ENCODE assay signal across 12 cellular contexts in genomic region chr6:149169761-149170359, GRCh38.
DNase-seq lines count a peak whose midpoint lies in the region; ATAC-seq and TF ChIP-seq lines count a peak whose summit lies in the region.
"Had no signal": no experiment of that assay in that cellular context is flagged by ENCODE, and none has a peak within 500 bp of the region (broad histone marks: within the 10 kb centered on the region; RNA-seq: fewer than 3 reads in every experiment).

No MANE protein-coding gene starts in this region.

- CTCF ChIA-PET in activated CD4-positive, alpha-beta T cell treated with anti-CD3 and anti-CD28 coated beads, Interleukin-2, amount 10 ng/mL, durations not matched to agents 7 days and 5 days (lab: Charles Lee) = interaction anchor here (0.5 to 1.3 kb wide), 6 partner anchors 12 to 452 kb away, joined by 3 to 5 read pairs (median 4); no protein-coding TSS in a partner anchor

- H3K4me2 ChIP-seq in GM23248 (ENCODE audit: unreplicated experiment) (no peak overlapping the region), fibroblast of lung (ENCODE audit: extremely low read depth, insufficient read depth, low read length) (no peak overlapping the region)

- 53 to 67% methylated on average over 6 of the region's 6 CpGs for WGBS in GM23248 (ENCODE audit: low coverage in 1 of 2, low lambda C conversion rate in 2 of 2, missing lambda C conversion rate in 2 of 2), 2 experiments

- H3K4me3 ChIP-seq in GM23248 = no peak overlapping the region
- no peak overlapping the region for H3K4me3 ChIP-seq in RWPE2 (ENCODE audit: severe bottlenecking)
- no peak overlapping the region for H3K4me3 ChIP-seq in fibroblast of lung (replicated peaks in 1 of 4; ENCODE audit: control extremely low read depth in 1 of 4, insufficient read depth in 1 of 4, low read depth in 3 of 4, low read length in 4 of 4)
- no peak overlapping the region for H3K4me3 ChIP-seq in WERI-Rb-1 (ENCODE audit: low read depth, low read length)
- H3K4me3 ChIP-seq: coronary artery had no signal

- DNase-seq in GM23248 (peak; percentile 66), RWPE2 (ENCODE audit: low spot score) (no peak), fibroblast of lung (ENCODE audit: low read depth in 2 of 2) (peak; percentile 43 to 49), WERI-Rb-1 (no peak), HCEC 1CT (no peak)
- DNase-seq in stimulated activated effector memory CD8-positive, alpha-beta T cell treated with anti-CD3 and anti-CD28 coated beads, Interleukin-12 subunit alpha, Interleukin-12 subunit beta, amount 100 ng/mL, for 72 hours (ENCODE audit: low spot score in 2 of 2) = peak in 1 of 2 donors; percentile 72
- DNase-seq in activated CD4-positive, alpha-beta T cell treated with anti-CD3 and anti-CD28 coated beads, Interleukin-2, amount 10 ng/mL, durations not matched to agents 7 days and 5 days = no peak
- DNase-seq: DMS 273 treated with DMSO at 0.1 percent for 48 hours, Karpas-422, kidney glomerular epithelial cell had no signal

- H2AFZ ChIP-seq in GM23248 = no peak overlapping the region
- no peak overlapping the region for H2AFZ ChIP-seq in fibroblast of lung (ENCODE audit: low read length)

- no peak for TF ChIP-seq CTCF in RWPE2 (IDR thresholded peaks at IDR 0.05; ENCODE audit: poor library complexity, severe bottlenecking)
- no peak for TF ChIP-seq CTCF in fibroblast of lung (conservative IDR thresholded peaks at IDR 0.05 in 1 of 2, IDR thresholded peaks at IDR 0.05 in 1 of 2; ENCODE audit: low read depth in 1 of 2, low read length in 2 of 2)
- no peak for TF ChIP-seq CTCF in WERI-Rb-1 (IDR thresholded peaks at IDR 0.05; ENCODE audit: low read depth, low read length)

- H3K27me3 Mint-ChIP-seq in activated CD4-positive, alpha-beta T cell treated with anti-CD3 and anti-CD28 coated beads, Interleukin-2, amount 10 ng/mL, durations not matched to agents 7 days and 5 days = no peaks in the 10 kb centered on the region

- no peaks in the 10 kb centered on the region for H3K9me2 ChIP-seq in GM23248 (ENCODE audit: insufficient read depth)

- in situ Hi-C loops in GM23248 (cut with MboI) = no loop called here

- no peak overlapping the region for H3K9ac ChIP-seq in GM23248
- no peak overlapping the region for H3K9ac ChIP-seq in fibroblast of lung (ENCODE audit: insufficient read depth, low read length)

- H4K20me1 ChIP-seq in GM23248 (ENCODE audit: insufficient read depth) (no peaks in the 10 kb centered on the region), fibroblast of lung (ENCODE audit: control insufficient read depth, extremely low read depth, insufficient read depth, low read length) (no peaks in the 10 kb centered on the region)

- H3K9me3 Mint-ChIP-seq in stimulated activated effector memory CD8-positive, alpha-beta T cell treated with anti-CD3 and anti-CD28 coated beads, Interleukin-12 subunit alpha, Interleukin-12 subunit beta, amount 100 ng/mL, for 72 hours = peaks cover 4% of the 10 kb centered on the region
- peaks cover 26% of the 10 kb centered on the region for H3K9me3 Mint-ChIP-seq in activated CD4-positive, alpha-beta T cell treated with anti-CD3 and anti-CD28 coated beads, Interleukin-2, amount 10 ng/mL, durations not matched to agents 7 days and 5 days

- peaks cover 5% of the 10 kb centered on the region for H3K36me3 Mint-ChIP-seq in stimulated activated effector memory CD8-positive, alpha-beta T cell treated with anti-CD3 and anti-CD28 coated beads, Interleukin-12 subunit alpha, Interleukin-12 subunit beta, amount 100 ng/mL, for 72 hours
- peaks cover 47% of the 10 kb centered on the region for H3K36me3 Mint-ChIP-seq in activated CD4-positive, alpha-beta T cell treated with anti-CD3 and anti-CD28 coated beads, Interleukin-2, amount 10 ng/mL, durations not matched to agents 7 days and 5 days (ENCODE audit: low read depth)

- H3K27ac ChIP-seq in GM23248 (no peak overlapping the region), RWPE2 (ENCODE audit: poor library complexity, severe bottlenecking) (no peak overlapping the region), fibroblast of lung (ENCODE audit: insufficient read depth, low read length) (no peak overlapping the region), WERI-Rb-1 (no peak overlapping the region)

- no peaks in the 10 kb centered on the region for H3F3A ChIP-seq in GM23248 (ENCODE audit: insufficient read depth)

- H3K4me1 ChIP-seq in GM23248 (ENCODE audit: insufficient read depth) = peaks cover 6% of the 10 kb centered on the region
- H3K4me1 ChIP-seq in RWPE2 (ENCODE audit: insufficient read depth, poor library complexity, severe bottlenecking) = no peaks in the 10 kb centered on the region
- H3K4me1 ChIP-seq in fibroblast of lung (ENCODE audit: control insufficient read depth, extremely low read depth, insufficient read depth, low read length) = no peaks in the 10 kb centered on the region

- peak overlapping the region; percentile 95 for H3K27ac Mint-ChIP-seq in stimulated activated effector memory CD8-positive, alpha-beta T cell treated with anti-CD3 and anti-CD28 coated beads, Interleukin-12 subunit alpha, Interleukin-12 subunit beta, amount 100 ng/mL, for 72 hours
- no peak overlapping the region for H3K27ac Mint-ChIP-seq in activated CD4-positive, alpha-beta T cell treated with anti-CD3 and anti-CD28 coated beads, Interleukin-2, amount 10 ng/mL, durations not matched to agents 7 days and 5 days

- H3K36me3 ChIP-seq in GM23248 (ENCODE audit: low read depth) (no peaks in the 10 kb centered on the region), RWPE2 (ENCODE audit: low read depth) (no peaks in the 10 kb centered on the region), fibroblast of lung (ENCODE audit: control insufficient read depth, insufficient read depth, low read length) (no peaks in the 10 kb centered on the region), WERI-Rb-1 (no peaks in the 10 kb centered on the region)

- POLR2A ChIA-PET in activated CD4-positive, alpha-beta T cell treated with anti-CD3 and anti-CD28 coated beads, Interleukin-2, amount 10 ng/mL, durations not matched to agents 7 days and 5 days (lab: Charles Lee) = no interaction called here

- ATAC-seq in RWPE2 (ENCODE audit: low read depth) (peak; percentile 29; the same call in 2 of the 3 replicates), GM19467 (IDR thresholded peaks at IDR 0.05; ENCODE audit: unreplicated experiment) (no peak)
- ATAC-seq in stimulated activated effector memory CD8-positive, alpha-beta T cell treated with anti-CD3 and anti-CD28 coated beads, Interleukin-12 subunit alpha, Interleukin-12 subunit beta, amount 100 ng/mL, for 72 hours = peak; percentile 83

- H3K27me3 ChIP-seq in GM23248 (replicated peaks; ENCODE audit: insufficient read depth) (no peaks in the 10 kb centered on the region; the same call in 1 of the 2 replicates), RWPE2 (ENCODE audit: insufficient read depth, poor library complexity, severe bottlenecking) (no peaks in the 10 kb centered on the region), fibroblast of lung (ENCODE audit: control insufficient read depth, insufficient read depth, low read length) (peaks cover 6% of the 10 kb centered on the region), WERI-Rb-1 (ENCODE audit: insufficient read depth, low read depth, severe bottlenecking) (no peaks in the 10 kb centered on the region)

- H3K79me2 ChIP-seq in GM23248 (ENCODE audit: insufficient read depth) = no peaks in the 10 kb centered on the region
- H3K79me2 ChIP-seq in fibroblast of lung (ENCODE audit: control insufficient read depth, insufficient read depth, low read length) = no peaks in the 10 kb centered on the region

- no peaks in the 10 kb centered on the region for H3K9me3 ChIP-seq in GM23248 (ENCODE audit: low read depth)
- H3K9me3 ChIP-seq in RWPE2 (ENCODE audit: severe bottlenecking) = no peaks in the 10 kb centered on the region
- H3K9me3 ChIP-seq in fibroblast of lung (ENCODE audit: control insufficient read depth, insufficient read depth, low read depth, low read length) = no peaks in the 10 kb centered on the region
- H3K9me3 ChIP-seq in WERI-Rb-1 (ENCODE audit: severe bottlenecking) = no peaks in the 10 kb centered on the region

- H3K4me3 Mint-ChIP-seq in stimulated activated effector memory CD8-positive, alpha-beta T cell treated with anti-CD3 and anti-CD28 coated beads, Interleukin-12 subunit alpha, Interleukin-12 subunit beta, amount 100 ng/mL, for 72 hours = peak overlapping the region; percentile 73
- H3K4me3 Mint-ChIP-seq in activated CD4-positive, alpha-beta T cell treated with anti-CD3 and anti-CD28 coated beads, Interleukin-2, amount 10 ng/mL, durations not matched to agents 7 days and 5 days = no peak overlapping the region

- H3K4me1 Mint-ChIP-seq in stimulated activated effector memory CD8-positive, alpha-beta T cell treated with anti-CD3 and anti-CD28 coated beads, Interleukin-12 subunit alpha, Interleukin-12 subunit beta, amount 100 ng/mL, for 72 hours = peaks cover 63% of the 10 kb centered on the region
- peaks cover 46% of the 10 kb centered on the region for H3K4me1 Mint-ChIP-seq in activated CD4-positive, alpha-beta T cell treated with anti-CD3 and anti-CD28 coated beads, Interleukin-2, amount 10 ng/mL, durations not matched to agents 7 days and 5 days

Comparison
In these comparisons a context has a peak if more than half of its experiments do, and no peak if none do; other contexts are left out.
1. DNase-seq: peak in GM23248 (single experiment) and fibroblast of lung (2 of 2); none in RWPE2 (single experiment), WERI-Rb-1 (single experiment), activated CD4-positive, alpha-beta T cell treated with anti-CD3 and anti-CD28 coated beads, Interleukin-2, amount 10 ng/mL, durations not matched to agents 7 days and 5 days (single experiment) and HCEC 1CT (single experiment).